1 cellular context compared by ENCODE assay signal in genomic region chr5:171840066-171840465, GRCh38.
TF ChIP-seq lines count a peak whose summit lies in the region.

No MANE protein-coding gene starts in this region.

TF ChIP-seq in K562, 482 proteins besides CTCF, POLR2A, EP300 and RAD21 (continued from another document):
- TF ChIP-seq MYBL2 (IDR thresholded peaks at IDR 0.05; ENCODE audit: low read depth) (no peak), MYBL2 (CRISPR knock-in tag; IDR thresholded peaks at IDR 0.05; ENCODE audit: borderline replicate concordance) (no peak), ZC3H4 (CRISPR knock-in tag; IDR thresholded peaks at IDR 0.05; ENCODE audit: borderline replicate concordance) (no peak), TOE1 (IDR thresholded peaks at IDR 0.05; ENCODE audit: borderline replicate concordance) (no peak), TOE1 (CRISPR knock-in tag; IDR thresholded peaks at IDR 0.05; ENCODE audit: borderline replicate concordance, low read depth) (no peak), TSHZ1 (CRISPR knock-in tag; IDR thresholded peaks at IDR 0.05) (no peak), USF1 (CRISPR knock-in tag; IDR thresholded peaks at IDR 0.05) (peak; percentile 87), USF2 (CRISPR knock-in tag; IDR thresholded peaks at IDR 0.05) (peak; percentile 77), RAD51 (IDR thresholded peaks at IDR 0.05; ENCODE audit: borderline replicate concordance, low read depth) (peak; percentile 76; the same call in 1 of the 2 replicates), NFYB (IDR thresholded peaks at IDR 0.05; ENCODE audit: extremely low read depth, insufficient read length) (peak; percentile 45), MAX (CRISPR knock-in tag; IDR thresholded peaks at IDR 0.05) (no peak), SNRNP70 (optimal IDR thresholded peaks at IDR 0.05; ENCODE audit: low read depth, low read length) (no peak), GTF2B (IDR thresholded peaks at IDR 0.05; ENCODE audit: extremely low read depth, insufficient read length) (no peak), ZNF395 (CRISPR knock-in tag; IDR thresholded peaks at IDR 0.05) (no peak)
